ENCODE assay signal across 3 cellular contexts in genomic region chr17:56452469-56452868, GRCh38.
A peak's percentile ranks its signal among the peaks of the same experiment; 100 is the strongest.
TF ChIP-seq lines count a peak whose summit lies in the region.

No MANE protein-coding gene starts in this region.

TF ChIP-seq in HepG2, 621 proteins besides CTCF, POLR2A, EP300 and RAD21:
- TF ChIP-seq MNT (IDR thresholded peaks at IDR 0.05) (peak; percentile 63), KDM3A (CRISPR knock-in tag; IDR thresholded peaks at IDR 0.05; ENCODE audit: low read depth) (no peak)

TF ChIP-seq in WTC11, 78 proteins besides CTCF, POLR2A, EP300 and RAD21 (continued from another document):
- no peak for TF ChIP-seq ARID4B (CRISPR knock-in tag; IDR thresholded peaks at IDR 0.05; ENCODE audit: borderline replicate concordance)
- TF ChIP-seq ATF1 (CRISPR knock-in tag; IDR thresholded peaks at IDR 0.05) = no peak
- peak; percentile 29; the same call in 1 of the 2 replicates for TF ChIP-seq USF2 (CRISPR knock-in tag; IDR thresholded peaks at IDR 0.05)

TF ChIP-seq in K562, 482 proteins besides CTCF, POLR2A, EP300 and RAD21 (continued from another document):
- TF ChIP-seq NFYB (IDR thresholded peaks at IDR 0.05; ENCODE audit: extremely low read depth, insufficient read length) (peak; percentile 43), MLLT1 (IDR thresholded peaks at IDR 0.05) (no peak)
